8 cellular contexts compared by ENCODE assay signal in genomic region chr3:128497305-128498126, GRCh38. TPM values are rescaled to one million over a fixed set of nuclear protein-coding genes. Genes with fewer than 3 reads are reported as not detected.
A peak's percentile ranks its signal among the peaks of the same experiment; 100 is the strongest.
DNase-seq lines count a peak whose midpoint lies in the region; ATAC-seq and TF ChIP-seq lines count a peak whose summit lies in the region.

No MANE protein-coding gene starts in this region.

- no peaks in the 10 kb centered on the region for H3K79me2 ChIP-seq in H9 (ENCODE audit: insufficient read depth, low read length)

- H2AK5ac ChIP-seq in H9 (ENCODE audit: insufficient read length, low read length), result no peak overlapping the region

- H2BK12ac ChIP-seq in H9 (ENCODE audit: insufficient read length, low read depth, low read length), result no peak overlapping the region

- H4K20me1 ChIP-seq in H9 (ENCODE audit: control insufficient read depth, insufficient read depth, insufficient read length), result peaks cover 3% of the 10 kb centered on the region

- H4K5ac ChIP-seq in H9 (ENCODE audit: insufficient read length, low read depth, low read length), result no peak overlapping the region

- H3K4me2 ChIP-seq in H9 (ENCODE audit: insufficient read depth, insufficient read length, low read length), result peak overlapping the region; percentile 56

- peaks cover 18 to 41% of the 10 kb centered on the region in 2 experiments for H3K4me1 Mint-ChIP-seq in H9
- no peaks in the 10 kb centered on the region for H3K4me1 Mint-ChIP-seq in activated CD8-positive, alpha-beta T cell treated with anti-CD3 and anti-CD28 coated beads for 36 hours (ENCODE audit: low read depth)

- POLR2A ChIA-PET in activated CD8-positive, alpha-beta T cell treated with anti-CD3 and anti-CD28 coated beads for 36 hours (lab: Charles Lee), result interaction anchor here (1.4 kb wide), 1 partner anchor 12 kb away, joined by 3 read pairs; no protein-coding TSS in a partner anchor

- no peak overlapping the region for H3K56ac ChIP-seq in H9 (ENCODE audit: insufficient read length, low read depth, low read length)

- no peaks in the 10 kb centered on the region for H3K79me1 ChIP-seq in H9 (ENCODE audit: insufficient read depth, low read depth, low read length, poor library complexity, severe bottlenecking)

- intact Hi-C loops in activated CD8-positive, alpha-beta T cell treated with anti-CD3 and anti-CD28 coated beads for 36 hours (cut with micrococcal nuclease), result loop anchor here (10.0 kb wide), 2 partner anchors 107 to 413 kb away; no protein-coding TSS in a partner anchor

- H2BK20ac ChIP-seq in H9 (ENCODE audit: low read depth, low read length, poor library complexity, severe bottlenecking), result no peak overlapping the region

- H2AFZ ChIP-seq in H9 (ENCODE audit: low read length), result no peak overlapping the region

- no peak overlapping the region for H3K9ac ChIP-seq in H9 (ENCODE audit: extremely low read depth, insufficient read length, low read length)

- H3K4me1 ChIP-seq in H9 (ENCODE audit: insufficient read depth, low read length), result no peaks in the 10 kb centered on the region

- WGBS in H9 (ENCODE audit: extremely low coverage, insufficient read length, low lambda C conversion rate), result no CpG with 5 or more reads among the region's 77 CpGs

- H2BK120ac ChIP-seq in H9 (ENCODE audit: low read depth, low read length, poor library complexity, severe bottlenecking), result no peak overlapping the region

- H3K4ac ChIP-seq in H9 (ENCODE audit: low read depth, low read length), result no peak overlapping the region

- no peak overlapping the region for H3K14ac ChIP-seq in H9 (ENCODE audit: insufficient read depth, low read length)

- H3K23ac ChIP-seq in H9 (ENCODE audit: insufficient read length, low read depth, low read length), result no peak overlapping the region

- CTCF ChIA-PET in activated CD8-positive, alpha-beta T cell treated with anti-CD3 and anti-CD28 coated beads for 36 hours (lab: Charles Lee), result interaction anchor here (0.7 to 3.0 kb wide), 13 partner anchors 9 to 271 kb away, joined by 3 to 46 read pairs (median 3); no protein-coding TSS in a partner anchor

- peaks cover 49% of the 10 kb centered on the region for H3K27me3 ChIP-seq in H9 (ENCODE audit: insufficient read depth, low read length)

- peaks cover 93% of the 10 kb centered on the region for H3K27me3 Mint-ChIP-seq in H9 (ENCODE audit: low read depth)
- H3K27me3 Mint-ChIP-seq in activated CD8-positive, alpha-beta T cell treated with anti-CD3 and anti-CD28 coated beads for 36 hours, result peaks cover 44% of the 10 kb centered on the region

- peaks cover 3 to 4% of the 10 kb centered on the region in 2 experiments; a peak in 2 of 5 replicates for H3K9me3 Mint-ChIP-seq in H9
- H3K9me3 Mint-ChIP-seq in activated CD8-positive, alpha-beta T cell treated with anti-CD3 and anti-CD28 coated beads for 36 hours, result no peaks in the 10 kb centered on the region

- H2BK5ac ChIP-seq in H9 (ENCODE audit: insufficient read length, low read length), result no peak overlapping the region

- H3K4me3 Mint-ChIP-seq in H9, result peak overlapping the region; percentile 62 to 81
- H3K4me3 Mint-ChIP-seq in activated CD8-positive, alpha-beta T cell treated with anti-CD3 and anti-CD28 coated beads for 36 hours, result peak overlapping the region; percentile 66

- peak; percentile 75 for TF ChIP-seq CTCF in H9 (conservative IDR thresholded peaks at IDR 0.05)
- TF ChIP-seq CTCF in activated CD8-positive, alpha-beta T cell treated with anti-CD3 and anti-CD28 coated beads for 36 hours (IDR thresholded peaks at IDR 0.05), result peak; percentile 98

- ATAC-seq in activated CD8-positive, alpha-beta T cell treated with anti-CD3 and anti-CD28 coated beads for 36 hours, result peak; percentile 70

- H3T11ph ChIP-seq in H9 (ENCODE audit: low read length), result no peak overlapping the region

- H3K27ac ChIP-seq in H9 (ENCODE audit: insufficient read length, low read depth, low read length), result no peak overlapping the region

- H3K27ac Mint-ChIP-seq in H9, result no peak overlapping the region
- H3K27ac Mint-ChIP-seq in activated CD8-positive, alpha-beta T cell treated with anti-CD3 and anti-CD28 coated beads for 36 hours, result no peak overlapping the region

- peaks cover 5% of the 10 kb centered on the region for H3K23me2 ChIP-seq in H9 (ENCODE audit: insufficient read length, low read depth, low read length, poor library complexity, severe bottlenecking)

- H3K36me3 Mint-ChIP-seq in H9 (ENCODE audit: insufficient read depth in 1 of 3, low read depth in 3 of 3), result no peaks in the 10 kb centered on the region; a peak in 2 of 7 replicates
- H3K36me3 Mint-ChIP-seq in activated CD8-positive, alpha-beta T cell treated with anti-CD3 and anti-CD28 coated beads for 36 hours (ENCODE audit: low read depth), result no peaks in the 10 kb centered on the region

- no peak overlapping the region for H3K18ac ChIP-seq in H9 (ENCODE audit: insufficient read length, low read depth, low read length)

- H4K8ac ChIP-seq in H9 (replicated peaks; ENCODE audit: insufficient read length, low read depth, low read length), result no peak overlapping the region

- H4K91ac ChIP-seq in H9 (ENCODE audit: insufficient read length, low read depth, low read length), result no peak overlapping the region

- no peaks in the 10 kb centered on the region for H3K9me3 ChIP-seq in H9 (ENCODE audit: control insufficient read depth, low read depth, low read length)

- DNase-seq in AG20443 (ENCODE audit: low spot score) (peak; percentile 87), H9 (peak; percentile 92), NCI-H748 treated with DMSO at 0.1 percent for 48 hours (lab: John Stamatoyannopoulos, UW) (peak; percentile 46), middle frontal gyrus (ENCODE audit: extremely low spot score, low spot score) (peak; percentile 46), OCI-M2 (lab: John Stamatoyannopoulos, UW; ENCODE audit: unreplicated experiment) (no peak)
- DNase-seq in activated CD8-positive, alpha-beta T cell treated with anti-CD3 and anti-CD28 coated beads for 36 hours, result peak; percentile 81
- peak; percentile 58 for DNase-seq in effector CD8-positive, alpha-beta T cell (lab: John Stamatoyannopoulos, UW)
- DNase-seq in stimulated activated CD8-positive, alpha-beta memory T cell treated with anti-CD3 and anti-CD28 coated beads, Interleukin-4, amount 100 ng/mL, for 24 hours (ENCODE audit: low read depth), result peak; percentile 55

- no peak overlapping the region for H2BK15ac ChIP-seq in H9 (ENCODE audit: low read depth, low read length)

RNA-seq across cellular contexts. Expression of gene GATA2, which starts 4.5 kb away (rescaled TPM):
- total RNA-seq in H9 (2021), result 1.9 and 2.7 TPM in 2 replicates
- not detected for total RNA-seq in activated CD8-positive, alpha-beta T cell treated with anti-CD3 and anti-CD28 coated beads for 36 hours

RNA-seq across cellular contexts. Expression of gene DNAJB8, which starts 30.8 kb away (rescaled TPM):
- total RNA-seq in H9 (2021), result not detected in 2 replicates
- total RNA-seq in activated CD8-positive, alpha-beta T cell treated with anti-CD3 and anti-CD28 coated beads for 36 hours, result not detected
